ENCODE assay signal across 14 cellular contexts in the genomic region with DNA sequence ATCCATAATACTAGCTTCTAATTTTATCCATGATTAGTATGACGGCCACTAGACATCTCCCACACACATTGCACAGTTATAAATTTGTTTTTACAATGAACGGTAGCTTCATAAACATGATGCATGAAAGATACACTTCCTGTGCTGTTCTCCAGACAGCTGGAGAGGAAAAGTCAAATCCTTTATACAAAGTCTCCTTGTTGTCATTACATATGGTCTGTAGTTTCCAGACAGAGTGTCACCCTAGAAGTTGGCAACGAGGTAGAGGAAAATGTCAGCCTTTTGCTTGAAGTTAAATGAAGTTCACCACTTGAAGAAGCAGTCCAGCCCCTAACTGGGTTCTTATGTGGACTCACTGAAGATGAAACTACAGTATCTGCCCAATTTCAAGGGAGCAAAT.
A peak's percentile ranks its signal among the peaks of the same experiment; 100 is the strongest.
DNase-seq lines count a peak whose midpoint lies in the region; ATAC-seq, FAIRE-seq and TF ChIP-seq lines count a peak whose summit lies in the region.
"Had no signal": no experiment of that assay in that cellular context is flagged by ENCODE, and none has a peak within 500 bp of the region (broad histone marks: within the 10 kb centered on the region; RNA-seq: fewer than 3 reads in every experiment).

No MANE protein-coding gene starts in this region.

- no peak overlapping the region for H3K27ac ChIP-seq in K562 (ENCODE audit: extremely low read depth, low read depth, low read length)
- H3K27ac ChIP-seq: HL-60 had no signal

- POLR2A ChIA-PET in K562 (lab: Yijun Ruan, JAX) (interaction anchor here (1.5 kb wide), 1 partner anchor 14 kb away, joined by 4 read pairs; no protein-coding TSS in a partner anchor), Caco-2 (lab: Charles Lee) (no interaction called here)

- H3K9me1 ChIP-seq in K562 (ENCODE audit: control insufficient read depth, insufficient read depth, low read length), result no peaks in the 10 kb centered on the region

- 41% methylated on average over 3 of the region's 3 CpGs for WGBS in K562 (ENCODE audit: insufficient coverage, low coverage, missing lambda C conversion rate)

- intact Hi-C loops in K562 (cut with micrococcal nuclease) (no loop called here), head of caudate nucleus (cut with DNase I) (no loop called here), Caco-2 (cut with micrococcal nuclease; ENCODE audit: unreplicated experiment) (no loop called here)

- no TSS peak for BruUV-seq in K562 (replicated peaks; lab: Mats Ljungman, UMichigan)
- no TSS peak for BruUV-seq in Caco-2 (replicated peaks; lab: Mats Ljungman, UMichigan)

- in situ Hi-C loops in K562 (cut with MboI), result no loop called here

- TF ChIP-seq CTCF in K562 (IDR thresholded peaks at IDR 0.05 in 2 of 3, conservative IDR thresholded peaks at IDR 0.05 in 1 of 3; ENCODE audit: insufficient read depth in 2 of 3, low read depth in 1 of 3, low read length in 3 of 3), result no peak
- TF ChIP-seq CTCF in mesothelial cell of epicardium (IDR thresholded peaks at IDR 0.05; ENCODE audit: unreplicated experiment), result no peak
- TF ChIP-seq CTCF in Caco-2 (IDR thresholded peaks at IDR 0.05; ENCODE audit: insufficient read depth in 1 of 2, low read depth in 1 of 2, low read length in 1 of 2, severe bottlenecking in 1 of 2, unreplicated experiment in 1 of 2), result no peak

- H3K27ac Mint-ChIP-seq in mesothelial cell of epicardium (no peak overlapping the region), Caco-2 (ENCODE audit: unreplicated experiment) (no peak overlapping the region)

- H3K4me3 Mint-ChIP-seq in mesothelial cell of epicardium, result no peak overlapping the region
- no peak overlapping the region for H3K4me3 Mint-ChIP-seq in Caco-2 (ENCODE audit: unreplicated experiment)

- H3K4me1 ChIP-seq in K562 (replicated peaks in 1 of 2; ENCODE audit: control insufficient read depth in 2 of 2, insufficient read depth in 2 of 2, low read length in 2 of 2), result peaks cover 0 to under 1% of the 10 kb centered on the region in 2 experiments; a peak in 2 of 5 replicates
- no peaks in the 10 kb centered on the region for H3K4me1 ChIP-seq in Caco-2

- no peak for TF ChIP-seq POLR2A in K562 (conservative IDR thresholded peaks at IDR 0.05)

- H3K9me3 Mint-ChIP-seq in mesothelial cell of epicardium, result no peaks in the 10 kb centered on the region
- H3K9me3 Mint-ChIP-seq in Caco-2 (ENCODE audit: unreplicated experiment), result no peaks in the 10 kb centered on the region

- no peak for ATAC-seq in K562
- ATAC-seq: HCT116 had no signal

- H2AFZ ChIP-seq in K562 (ENCODE audit: low read depth, low read length), result peak overlapping the region; percentile 46

- no peaks in the 10 kb centered on the region for H4K20me1 ChIP-seq in K562 (replicated peaks; ENCODE audit: control insufficient read depth, insufficient read depth, low read length)

- H3K4me1 Mint-ChIP-seq in mesothelial cell of epicardium, result peaks cover 16% of the 10 kb centered on the region
- no peaks in the 10 kb centered on the region for H3K4me1 Mint-ChIP-seq in Caco-2 (ENCODE audit: low read depth, unreplicated experiment)

- H3K27me3 Mint-ChIP-seq in mesothelial cell of epicardium (ENCODE audit: low read depth) (peaks cover 2% of the 10 kb centered on the region), Caco-2 (ENCODE audit: insufficient read depth, unreplicated experiment) (peaks cover 6% of the 10 kb centered on the region)

- TF ChIP-seq RAD21 in K562 (CRISPR knock-in tag; conservative IDR thresholded peaks at IDR 0.05 in 1 of 2, IDR thresholded peaks at IDR 0.05 in 1 of 2), result no peak

- no peaks in the 10 kb centered on the region for H3K36me3 Mint-ChIP-seq in mesothelial cell of epicardium
- H3K36me3 Mint-ChIP-seq in Caco-2 (ENCODE audit: insufficient read depth, unreplicated experiment), result no peaks in the 10 kb centered on the region

- H3K9me3 ChIP-seq in K562 (replicated peaks; ENCODE audit: control insufficient read depth, insufficient read depth, low read depth, low read length), result no peaks in the 10 kb centered on the region
- H3K9me3 ChIP-seq in Caco-2, result no peaks in the 10 kb centered on the region

- DNase-seq in COLO829 (ENCODE audit: low spot score) (peak; percentile 37), K562 (ENCODE audit: extremely low read depth in 1 of 4, low spot score in 3 of 4) (no peak), foreskin melanocyte (peak; percentile 35), mesothelial cell of epicardium (ENCODE audit: low spot score in 2 of 2, unreplicated experiment in 2 of 2) (no peak), head of caudate nucleus (no peak), Caco-2 (no peak), D341Med (ENCODE audit: low spot score) (no peak)
- DNase-seq: DND-41, GDM1, Karpas-422 had no signal

- H3K36me3 ChIP-seq in K562 (ENCODE audit: control insufficient read depth, insufficient read depth, low read length) (no peaks in the 10 kb centered on the region), Caco-2 (ENCODE audit: control insufficient read depth, insufficient read depth, low read length) (no peaks in the 10 kb centered on the region)

- CTCF ChIA-PET in K562 (lab: Yijun Ruan, JAX; ENCODE audit: low intra/inter-chr PET ratio) (no interaction called here), Caco-2 (lab: Charles Lee) (no interaction called here)

- no peak overlapping the region for H3K4me2 ChIP-seq in K562 (ENCODE audit: insufficient read depth, low read length)

- H3K4me3 ChIP-seq in K562 (no peak overlapping the region), Caco-2 (ENCODE audit: low read depth, low read length) (no peak overlapping the region)

- H3K79me2 ChIP-seq in K562 (ENCODE audit: control insufficient read depth, insufficient read depth, low read length), result no peaks in the 10 kb centered on the region

- H3K27me3 ChIP-seq in K562 (ENCODE audit: control insufficient read depth in 2 of 2, insufficient read depth in 2 of 2, low read length in 2 of 2) (no peaks in the 10 kb centered on the region), Caco-2 (replicated peaks; ENCODE audit: control insufficient read depth, insufficient read depth, low read length) (no peaks in the 10 kb centered on the region)

- H3K9ac ChIP-seq in K562 (ENCODE audit: insufficient read depth in 1 of 2, low read depth in 2 of 2, low read length in 2 of 2), result no peak overlapping the region

- no peak for TF ChIP-seq EP300 in K562 (IDR thresholded peaks at IDR 0.05; ENCODE audit: low read length)

- no peak for FAIRE-seq in K562 (lab: Jason Lieb, UNC)
- FAIRE-seq: D721Med, H54 had no signal

TF ChIP-seq in K562, 482 proteins besides CTCF, POLR2A, EP300 and RAD21 (continues in another document):
- TF ChIP-seq NR3C1 (CRISPR knock-in tag; IDR thresholded peaks at IDR 0.05) (no peak), JUN (IDR thresholded peaks at IDR 0.05; ENCODE audit: borderline replicate concordance, low read depth, low read length) (no peak), JUN (CRISPR knock-in tag; IDR thresholded peaks at IDR 0.05; ENCODE audit: borderline replicate concordance) (no peak), SP2 (IDR thresholded peaks at IDR 0.05; ENCODE audit: extremely low read depth, low read depth, low read length, poor library complexity, severe bottlenecking) (no peak), MAFF (IDR thresholded peaks at IDR 0.05; ENCODE audit: low read length) (no peak), SIRT6 (IDR thresholded peaks at IDR 0.05; ENCODE audit: low read depth, low read length) (no peak), MCM3 (IDR thresholded peaks at IDR 0.05) (no peak), ZNF444 (CRISPR knock-in tag; IDR thresholded peaks at IDR 0.05) (no peak), POLR2B (IDR thresholded peaks at IDR 0.05; ENCODE audit: low read depth, partially characterized antibody) (no peak), ZNF263 (CRISPR knock-in tag; IDR thresholded peaks at IDR 0.05; ENCODE audit: borderline replicate concordance) (no peak), ELF4 (CRISPR knock-in tag; IDR thresholded peaks at IDR 0.05) (no peak)
- TF ChIP-seq, protein P1, sequence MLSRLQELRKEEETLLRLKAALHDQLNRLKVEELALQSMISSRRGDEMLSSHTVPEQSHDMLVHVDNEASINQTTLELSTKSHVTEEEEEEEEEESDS (CRISPR knock-in tag; IDR thresholded peaks at IDR 0.05), result no peak
- TF ChIP-seq, protein P2, sequence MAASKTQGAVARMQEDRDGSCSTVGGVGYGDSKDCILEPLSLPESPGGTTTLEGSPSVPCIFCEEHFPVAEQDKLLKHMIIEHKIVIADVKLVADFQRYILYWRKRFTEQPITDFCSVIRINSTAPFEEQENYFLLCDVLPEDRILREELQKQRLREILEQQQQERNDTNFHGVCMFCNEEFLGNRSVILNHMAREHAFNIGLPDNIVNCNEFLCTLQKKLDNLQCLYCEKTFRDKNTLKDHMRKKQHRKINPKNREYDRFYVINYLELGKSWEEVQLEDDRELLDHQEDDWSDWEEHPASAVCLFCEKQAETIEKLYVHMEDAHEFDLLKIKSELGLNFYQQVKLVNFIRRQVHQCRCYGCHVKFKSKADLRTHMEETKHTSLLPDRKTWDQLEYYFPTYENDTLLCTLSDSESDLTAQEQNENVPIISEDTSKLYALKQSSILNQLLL (CRISPR knock-in tag; IDR thresholded peaks at IDR 0.05; ENCODE audit: borderline replicate concordance), result no peak
- TF ChIP-seq, protein P3, sequence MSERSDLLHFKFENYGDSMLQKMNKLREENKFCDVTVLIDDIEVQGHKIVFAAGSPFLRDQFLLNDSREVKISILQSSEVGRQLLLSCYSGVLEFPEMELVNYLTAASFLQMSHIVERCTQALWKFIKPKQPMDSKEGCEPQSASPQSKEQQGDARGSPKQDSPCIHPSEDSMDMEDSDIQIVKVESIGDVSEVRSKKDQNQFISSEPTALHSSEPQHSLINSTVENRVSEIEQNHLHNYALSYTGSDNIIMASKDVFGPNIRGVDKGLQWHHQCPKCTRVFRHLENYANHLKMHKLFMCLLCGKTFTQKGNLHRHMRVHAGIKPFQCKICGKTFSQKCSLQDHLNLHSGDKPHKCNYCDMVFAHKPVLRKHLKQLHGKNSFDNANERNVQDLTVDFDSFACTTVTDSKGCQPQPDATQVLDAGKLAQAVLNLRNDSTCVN (CRISPR knock-in tag; IDR thresholded peaks at IDR 0.05), result no peak
- TF ChIP-seq, protein P4, sequence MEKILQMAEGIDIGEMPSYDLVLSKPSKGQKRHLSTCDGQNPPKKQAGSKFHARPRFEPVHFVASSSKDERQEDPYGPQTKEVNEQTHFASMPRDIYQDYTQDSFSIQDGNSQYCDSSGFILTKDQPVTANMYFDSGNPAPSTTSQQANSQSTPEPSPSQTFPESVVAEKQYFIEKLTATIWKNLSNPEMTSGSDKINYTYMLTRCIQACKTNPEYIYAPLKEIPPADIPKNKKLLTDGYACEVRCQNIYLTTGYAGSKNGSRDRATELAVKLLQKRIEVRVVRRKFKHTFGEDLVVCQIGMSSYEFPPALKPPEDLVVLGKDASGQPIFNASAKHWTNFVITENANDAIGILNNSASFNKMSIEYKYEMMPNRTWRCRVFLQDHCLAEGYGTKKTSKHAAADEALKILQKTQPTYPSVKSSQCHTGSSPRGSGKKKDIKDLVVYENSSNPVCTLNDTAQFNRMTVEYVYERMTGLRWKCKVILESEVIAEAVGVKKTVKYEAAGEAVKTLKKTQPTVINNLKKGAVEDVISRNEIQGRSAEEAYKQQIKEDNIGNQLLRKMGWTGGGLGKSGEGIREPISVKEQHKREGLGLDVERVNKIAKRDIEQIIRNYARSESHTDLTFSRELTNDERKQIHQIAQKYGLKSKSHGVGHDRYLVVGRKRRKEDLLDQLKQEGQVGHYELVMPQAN (IDR thresholded peaks at IDR 0.05; ENCODE audit: borderline replicate concordance), result no peak

Comparison
In these comparisons a context has a peak if more than half of its experiments do, and no peak if none do; other contexts are left out.
1. DNase-seq: peak in COLO829 (single experiment) and foreskin melanocyte (single experiment); none in K562 (0 of 4), mesothelial cell of epicardium (0 of 2), head of caudate nucleus (0 of 42), Caco-2 (0 of 2) and D341Med (single experiment).